Comparison of ENCODE assay signal across 20 cellular contexts in the genomic region with DNA sequence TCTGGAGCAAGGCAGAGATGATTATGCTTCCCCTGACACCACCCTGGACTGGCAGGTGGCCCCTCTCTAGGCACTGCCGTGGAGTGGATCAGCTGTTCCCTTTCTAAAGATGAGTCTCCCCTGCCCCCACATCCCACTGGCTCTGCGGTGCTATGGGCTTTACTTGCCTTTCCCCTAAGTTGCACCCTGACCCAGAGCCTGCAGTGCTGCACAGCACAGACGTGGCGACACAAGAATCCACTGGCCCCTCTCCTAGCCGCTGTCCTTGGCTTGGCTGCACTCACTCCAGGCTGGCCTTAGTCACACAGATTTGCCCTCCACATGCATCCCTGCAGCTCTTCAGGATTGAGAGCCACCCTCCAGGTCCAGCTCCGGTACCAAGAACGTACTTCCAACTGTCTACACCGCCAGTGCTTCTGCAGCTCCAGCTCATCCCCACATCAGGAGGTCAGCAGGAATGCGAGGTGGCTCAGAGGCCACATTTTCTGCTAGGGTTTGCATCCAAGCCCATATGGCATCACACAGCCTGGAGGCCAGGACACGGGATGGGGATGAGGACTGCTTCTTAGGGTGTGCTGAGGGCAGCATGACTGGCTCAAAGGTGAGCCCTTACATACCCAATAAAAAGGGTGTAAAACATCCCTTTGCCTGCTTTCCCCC.
A peak's percentile ranks its signal among the peaks of the same experiment; 100 is the strongest.
DNase-seq lines count a peak whose midpoint lies in the region; ATAC-seq, FAIRE-seq and TF ChIP-seq lines count a peak whose summit lies in the region.
"Had no signal": no experiment of that assay in that cellular context is flagged by ENCODE, and none has a peak within 500 bp of the region (broad histone marks: within the 10 kb centered on the region; RNA-seq: fewer than 3 reads in every experiment).

No MANE protein-coding gene starts in this region.

- H3K79me1 ChIP-seq in H1 (ENCODE audit: low read depth, low read length) (no peaks in the 10 kb centered on the region), mesendoderm (ENCODE audit: low read length) (no peaks in the 10 kb centered on the region)

- H3K27ac ChIP-seq in H1 (ENCODE audit: low read depth, low read length) (no peak overlapping the region), neural progenitor cell (no peak overlapping the region), MM.1S (ENCODE audit: low read length) (no peak overlapping the region), mesendoderm (ENCODE audit: low read depth, low read length) (no peak overlapping the region)
- H3K27ac ChIP-seq: BLaER1, GM23248 had no signal

- H3K4me3 Mint-ChIP-seq in neural progenitor cell: no peak overlapping the region
- H3K4me3 Mint-ChIP-seq: CD4-positive, alpha-beta memory T cell had no signal

- no peak for TF ChIP-seq CTCF in H1 (IDR thresholded peaks at IDR 0.05; ENCODE audit: control extremely low read depth in 1 of 3, insufficient read depth in 1 of 3, low read depth in 1 of 3, low read length in 3 of 3)
- TF ChIP-seq CTCF in neural progenitor cell (IDR thresholded peaks at IDR 0.05): no peak
- TF ChIP-seq CTCF in MM.1S (IDR thresholded peaks at IDR 0.05; ENCODE audit: low read length): no peak

- no peak overlapping the region for H3K4me2 ChIP-seq in H1 (ENCODE audit: insufficient read depth in 1 of 2, low read depth in 2 of 2, low read length in 2 of 2)
- no peak overlapping the region for H3K4me2 ChIP-seq in neural progenitor cell
- H3K4me2 ChIP-seq in MM.1S (ENCODE audit: low read depth, low read length): no peak overlapping the region
- no peak overlapping the region for H3K4me2 ChIP-seq in mesendoderm (ENCODE audit: low read length)
- H3K4me2 ChIP-seq: BLaER1 had no signal

- H4K20me1 ChIP-seq in H1 (replicated peaks in 1 of 2; ENCODE audit: control insufficient read depth in 1 of 2, insufficient read depth in 2 of 2, low read length in 2 of 2) (no peaks in the 10 kb centered on the region), neural progenitor cell (ENCODE audit: low read depth) (no peaks in the 10 kb centered on the region), MM.1S (ENCODE audit: insufficient read depth, low read length) (no peaks in the 10 kb centered on the region)
- H4K20me1 ChIP-seq: BLaER1 had no signal

- H4K5ac ChIP-seq in H1 (ENCODE audit: insufficient read length, low read depth, low read length) (no peak overlapping the region), mesendoderm (ENCODE audit: low read length) (no peak overlapping the region)

- no peak overlapping the region for H3K9ac ChIP-seq in H1 (replicated peaks in 1 of 4; ENCODE audit: extremely low read depth in 1 of 4, low read depth in 3 of 4, low read length in 3 of 4)
- no peak overlapping the region for H3K9ac ChIP-seq in neural progenitor cell
- no peak overlapping the region for H3K9ac ChIP-seq in MM.1S (ENCODE audit: low read length)
- no peak overlapping the region for H3K9ac ChIP-seq in mesendoderm (ENCODE audit: low read length)
- H3K9ac ChIP-seq: BLaER1, GM23248 had no signal

- H3K36me3 ChIP-seq in H1 (ENCODE audit: control insufficient read depth in 2 of 4, insufficient read depth in 4 of 4, low read length in 3 of 4) (no peaks in the 10 kb centered on the region), neural progenitor cell (no peaks in the 10 kb centered on the region), MM.1S (replicated peaks; ENCODE audit: insufficient read depth, low read length) (no peaks in the 10 kb centered on the region), mesendoderm (ENCODE audit: control insufficient read depth, insufficient read depth, low read length) (no peaks in the 10 kb centered on the region)
- H3K36me3 ChIP-seq: BLaER1 had no signal

- H3K14ac ChIP-seq in H1 (ENCODE audit: insufficient read length): no peak overlapping the region

- no peak overlapping the region for H4K91ac ChIP-seq in H1 (replicated peaks; ENCODE audit: insufficient read length, low read length)

- H3K4ac ChIP-seq in H1 (replicated peaks; ENCODE audit: insufficient read length, low read depth, low read length): no peak overlapping the region
- H3K4ac ChIP-seq in mesendoderm (ENCODE audit: low read depth, low read length): no peak overlapping the region

- H3K36me3 Mint-ChIP-seq in neural progenitor cell: no peaks in the 10 kb centered on the region
- H3K36me3 Mint-ChIP-seq: CD4-positive, alpha-beta memory T cell had no signal

- no peak overlapping the region for H3K18ac ChIP-seq in H1 (ENCODE audit: extremely low read depth, low read length)
- no peak overlapping the region for H3K18ac ChIP-seq in mesendoderm (ENCODE audit: low read length)

- H2AK5ac ChIP-seq in H1 (ENCODE audit: low read depth, low read length) (no peak overlapping the region), mesendoderm (ENCODE audit: low read length) (no peak overlapping the region)

- intact Hi-C loops in cardiac septum (cut with DNase I): no loop called here
- intact Hi-C loops in left ventricle myocardium superior (cut with micrococcal nuclease): no loop called here

- H3K56ac ChIP-seq in H1 (replicated peaks; ENCODE audit: insufficient read length, low read depth, low read length): no peak overlapping the region
- H3K56ac ChIP-seq in mesendoderm (ENCODE audit: low read length): no peak overlapping the region

- H4K8ac ChIP-seq in H1 (ENCODE audit: extremely low read depth, insufficient read depth, low read length): peak overlapping the region; percentile 19; the same call in 1 of the 2 replicates
- no peak overlapping the region for H4K8ac ChIP-seq in mesendoderm (ENCODE audit: low read depth, low read length)

- no peaks in the 10 kb centered on the region for H3K9me3 Mint-ChIP-seq in neural progenitor cell

- H3K23me2 ChIP-seq in H1 (ENCODE audit: low read depth, low read length): no peaks in the 10 kb centered on the region

- no peaks in the 10 kb centered on the region for H3F3A ChIP-seq in neural progenitor cell (ENCODE audit: low read depth)
- H3F3A ChIP-seq in MM.1S (ENCODE audit: insufficient read depth, low read length): no peaks in the 10 kb centered on the region

- ATAC-seq in left ventricle myocardium superior (no peak), GM21360 (IDR thresholded peaks at IDR 0.05; ENCODE audit: unreplicated experiment) (no peak), SK-N-SH treated with all-trans-retinoic acid at 6 μM for 48 hours (no peak)
- ATAC-seq: GM12878 had no signal

- TF ChIP-seq RAD21 in H1 (IDR thresholded peaks at IDR 0.05 in 1 of 2, conservative IDR thresholded peaks at IDR 0.05 in 1 of 2; ENCODE audit: low read depth in 2 of 2, low read length in 2 of 2): no peak

- peaks cover 6% of the 10 kb centered on the region for H3K27me3 Mint-ChIP-seq in neural progenitor cell (ENCODE audit: insufficient read depth, low read depth)

- H2BK5ac ChIP-seq in H1 (ENCODE audit: low read depth, low read length): no peak overlapping the region
- H2BK5ac ChIP-seq in mesendoderm (ENCODE audit: low read length): no peak overlapping the region

- peaks cover 32% of the 10 kb centered on the region for H3K4me1 Mint-ChIP-seq in neural progenitor cell
- H3K4me1 Mint-ChIP-seq: CD4-positive, alpha-beta memory T cell had no signal

- H3K4me1 ChIP-seq in H1 (replicated peaks in 1 of 4; ENCODE audit: control insufficient read depth in 3 of 4, insufficient read depth in 4 of 4, low read length in 3 of 4) (peaks cover 2 to 14% (median 6%) of the 10 kb centered on the region in 4 experiments; a peak in 5 of 7 replicates), neural progenitor cell (no peaks in the 10 kb centered on the region), MM.1S (ENCODE audit: low read length) (no peaks in the 10 kb centered on the region), mesendoderm (ENCODE audit: control insufficient read depth, low read depth, low read length) (peaks cover 14% of the 10 kb centered on the region)

- H2BK15ac ChIP-seq in H1 (ENCODE audit: low read length) (0 out of 2 replicates have a peak overlapping the region, but pooled peaks have one; percentile 61), mesendoderm (replicated peaks; ENCODE audit: low read depth) (no peak overlapping the region)

- H3K79me2 ChIP-seq in H1 (ENCODE audit: control insufficient read depth in 1 of 2, insufficient read depth in 2 of 2, low read length in 2 of 2) (no peaks in the 10 kb centered on the region), neural progenitor cell (ENCODE audit: low read depth) (no peaks in the 10 kb centered on the region), MM.1S (ENCODE audit: low read length) (no peaks in the 10 kb centered on the region), mesendoderm (ENCODE audit: control insufficient read depth, insufficient read depth, low read length) (no peaks in the 10 kb centered on the region)

- 86% methylated on average over 10 of the region's 10 CpGs; no CpG with 5 or more reads in 1 of the 2 experiments for WGBS in H1 (ENCODE audit: extremely low coverage in 1 of 2, insufficient coverage in 1 of 2, insufficient read length in 1 of 2, insufficient replicate concordance in 2 of 2, low coverage in 1 of 2, low lambda C conversion rate in 2 of 2, missing lambda C conversion rate in 1 of 2), 2 experiments
- no CpG with 5 or more reads among the region's 10 CpGs for WGBS in mesendoderm (ENCODE audit: extremely low coverage, insufficient coverage, low lambda C conversion rate)

- H2AFZ ChIP-seq in H1 (ENCODE audit: low read length) (no peak overlapping the region), neural progenitor cell (replicated peaks) (no peak overlapping the region), MM.1S (ENCODE audit: low read length) (no peak overlapping the region)
- H2AFZ ChIP-seq: GM23248 had no signal

- TF ChIP-seq EP300 in H1 (IDR thresholded peaks at IDR 0.05; ENCODE audit: borderline replicate concordance in 1 of 2, low read depth in 2 of 2, low read length in 2 of 2): no peak

- DNase-seq in cardiac septum (ENCODE audit: low spot score) (peak; percentile 47), left ventricle myocardium superior (no peak), H1 (ENCODE audit: low read depth in 1 of 2, low spot score in 2 of 2) (no peak), neural progenitor cell (ENCODE audit: low spot score) (no peak), MM.1S (no peak), mesendoderm (no peak)
- DNase-seq: CD4-positive, alpha-beta memory T cell; GF-D8; GM23248; NCI-H1105; NCI-H1694; NCI-H2081 treated with DMSO at 0.1 percent for 48 hours; NCI-H774 had no signal

- POLR2A ChIA-PET in H1 (lab: Charles Lee; ENCODE audit: partially characterized antibody): no interaction called here

- CTCF ChIA-PET in H1 (lab: Charles Lee; ENCODE audit: partially characterized antibody): interaction anchor here (0.7 to 15.4 kb wide), 8 partner anchors 8 to 144 kb away, joined by 3 to 352 read pairs (median 5); no protein-coding TSS in a partner anchor

- H2BK120ac ChIP-seq in H1 (replicated peaks; ENCODE audit: low read depth, low read length) (no peak overlapping the region), mesendoderm (ENCODE audit: low read depth, low read length) (no peak overlapping the region)

- H3K23ac ChIP-seq in H1 (ENCODE audit: insufficient read length): no peak overlapping the region
- H3K23ac ChIP-seq in mesendoderm (ENCODE audit: low read length): no peak overlapping the region

- no peak overlapping the region for H2BK20ac ChIP-seq in H1 (ENCODE audit: low read length)

- H3K27ac Mint-ChIP-seq in neural progenitor cell: peak overlapping the region; percentile 69

- TF ChIP-seq POLR2A in H1 (IDR thresholded peaks at IDR 0.05; ENCODE audit: control extremely low read depth in 1 of 2, low read depth in 2 of 2, low read length in 2 of 2): no peak

- H3K27me3 ChIP-seq in H1 (replicated peaks in 1 of 4; ENCODE audit: control insufficient read depth in 3 of 4, extremely low read depth in 1 of 4, insufficient read depth in 3 of 4, low read length in 3 of 4) (no peaks in the 10 kb centered on the region; a peak in 1 of 7 replicates), neural progenitor cell (no peaks in the 10 kb centered on the region), MM.1S (replicated peaks; ENCODE audit: insufficient read depth, low read length) (no peaks in the 10 kb centered on the region), mesendoderm (ENCODE audit: insufficient read depth, low read length, poor library complexity) (no peaks in the 10 kb centered on the region)
- H3K27me3 ChIP-seq: BLaER1 had no signal

- H3K9me2 ChIP-seq in MM.1S (replicated peaks; ENCODE audit: insufficient read depth, low read length): no peaks in the 10 kb centered on the region

- H3K9me3 ChIP-seq in H1 (ENCODE audit: insufficient read depth in 2 of 2, low read depth in 1 of 2, low read length in 1 of 2) (no peaks in the 10 kb centered on the region), neural progenitor cell (ENCODE audit: low read depth) (no peaks in the 10 kb centered on the region), MM.1S (replicated peaks; ENCODE audit: insufficient read depth, low read length) (no peaks in the 10 kb centered on the region)
- H3K9me3 ChIP-seq: BLaER1 had no signal

- H2BK12ac ChIP-seq in H1 (ENCODE audit: low read depth, low read length): peak overlapping the region; percentile 42; the same call in 1 of the 2 replicates

- FAIRE-seq in H1 (lab: Jason Lieb, UNC): no peak
- FAIRE-seq: A204.1, GM12878, GM19239, K562 had no signal

- no peak overlapping the region for H3K4me3 ChIP-seq in H1 (ENCODE audit: extremely low read depth in 1 of 4, insufficient read depth in 2 of 4, low read depth in 3 of 4, low read length in 4 of 4)
- H3K4me3 ChIP-seq in neural progenitor cell: no peak overlapping the region
- H3K4me3 ChIP-seq in MM.1S (ENCODE audit: low read length): no peak overlapping the region
- no peak overlapping the region for H3K4me3 ChIP-seq in mesendoderm (ENCODE audit: low read length)
- H3K4me3 ChIP-seq: BLaER1, GM12878, GM23248, K562 had no signal
